In the genomic region with DNA sequence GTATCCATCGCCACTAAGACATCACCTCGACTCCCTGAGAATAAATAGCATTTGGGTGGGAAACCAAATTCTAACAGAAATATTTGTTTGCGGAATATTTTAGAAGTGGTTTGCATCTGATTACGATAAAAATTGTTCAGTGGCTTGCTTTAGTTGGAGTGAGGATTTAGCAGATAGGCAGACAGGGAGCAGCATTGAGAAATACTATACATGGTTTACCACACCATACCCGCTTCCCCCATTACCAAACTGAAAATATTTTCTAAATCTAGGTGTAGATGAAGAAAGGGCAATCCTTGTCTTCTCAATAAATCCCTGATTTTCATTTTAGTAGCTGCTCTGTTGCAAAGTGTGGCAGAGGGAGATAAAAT, we compare ENCODE assay signal across 9 cellular contexts. TPM values are rescaled to one million over a fixed set of nuclear protein-coding genes. Genes with fewer than 3 reads are reported as not detected.
DNase-seq lines count a peak whose midpoint lies in the region; ATAC-seq and TF ChIP-seq lines count a peak whose summit lies in the region.
"Had no signal": no experiment of that assay in that cellular context is flagged by ENCODE, and none has a peak within 500 bp of the region (broad histone marks: within the 10 kb centered on the region; RNA-seq: fewer than 3 reads in every experiment).

No MANE protein-coding gene starts in this region.

- peak overlapping the region in 1 of 2 donors; percentile 27 for H3K27ac Mint-ChIP-seq in T-cell

- POLR2A ChIA-PET in HCT116 (lab: Charles Lee): interaction anchor here (1.0 to 2.2 kb wide), 17 partner anchors 9 to 115 kb away, joined by 3 to 21 read pairs (median 8); no protein-coding TSS in a partner anchor
- POLR2A ChIA-PET in T-cell (lab: Charles Lee): no interaction called here

- TF ChIP-seq RAD21 in HCT116 (IDR thresholded peaks at IDR 0.05; ENCODE audit: low read depth): no peak

- intact Hi-C loops in HCT116 (cut with micrococcal nuclease): loop anchor here (2.0 kb wide), 4 partner anchors 28 to 100 kb away; a partner anchor contains a TSS

- BruUV-seq in HCT116 (replicated peaks; lab: Mats Ljungman, UMichigan): no TSS peak

- ATAC-seq in HCT116 (no peak), T-cell (replicated peaks in 1 of 4) (no peak), GM19023 (IDR thresholded peaks at IDR 0.05; ENCODE audit: unreplicated experiment) (no peak)

- no peaks in the 10 kb centered on the region for H3K9me2 ChIP-seq in HCT116 (ENCODE audit: insufficient read depth)

- peaks cover 56% of the 10 kb centered on the region for H3K79me2 ChIP-seq in HCT116 (ENCODE audit: insufficient read depth, low read length)

- H3K27ac ChIP-seq in HCT116 (ENCODE audit: low read depth, low read length): peak overlapping the region; percentile 97

- RAD21 ChIA-PET in HCT116 (lab: Charles Lee; ENCODE audit: low non-redundant PET in 1 of 2, low total read pairs in 2 of 2, uncharacterized antibody in 2 of 2, unreplicated experiment in 2 of 2): interaction anchor here (0.7 to 1.5 kb wide), 5 partner anchors 25 to 102 kb away, joined by 3 to 10 read pairs (median 3); no protein-coding TSS in a partner anchor

- H3K4me3 Mint-ChIP-seq in T-cell: peak overlapping the region in 2 of 3 donors; percentile 13 to 65

- DNase-seq in HCT116 (ENCODE audit: low read depth, low spot score) (no peak), T-cell (no peak), fibroblast of villous mesenchyme (ENCODE audit: low read depth) (no peak), DMS 273 (lab: John Stamatoyannopoulos, UW; ENCODE audit: unreplicated experiment) (no peak), NCI-H524 treated with DMSO at 0.1 percent for 48 hours (lab: John Stamatoyannopoulos, UW) (no peak), NCI-H2171 treated with DMSO at 0.1 percent for 48 hours (lab: John Stamatoyannopoulos, UW) (no peak)

- CTCF ChIA-PET in HCT116 (lab: Charles Lee) (interaction anchor here (0.9 to 1.4 kb wide), 8 partner anchors 11 to 102 kb away, joined by 3 to 12 read pairs (median 6); a partner anchor contains a TSS), T-cell (lab: Charles Lee) (no interaction called here)

- H3K36me3 ChIP-seq in HCT116 (ENCODE audit: control insufficient read depth in 1 of 2, insufficient read depth in 2 of 2, low read length in 2 of 2) (peaks cover 2 to 4% of the 10 kb centered on the region in 2 experiments; a peak in 2 of 4 replicates), skeletal muscle satellite cell (ENCODE audit: insufficient read depth, low read length) (no peaks in the 10 kb centered on the region)

- peaks cover 37 to 67% of the 10 kb centered on the region in 2 donors for H3K27me3 Mint-ChIP-seq in T-cell

- H3K9me3 ChIP-seq in HCT116 (ENCODE audit: control insufficient read depth in 1 of 2, insufficient read depth in 1 of 2, low read depth in 1 of 2, low read length in 2 of 2): no peaks in the 10 kb centered on the region
- no peaks in the 10 kb centered on the region for H3K9me3 ChIP-seq in skeletal muscle satellite cell (replicated peaks; ENCODE audit: low read length)
- H3K9me3 ChIP-seq: SJSA1 had no signal

- no peaks in the 10 kb centered on the region for H3K9me3 Mint-ChIP-seq in T-cell

- H3K36me3 Mint-ChIP-seq in T-cell: no peaks in the 10 kb centered on the region

- H3K4me1 Mint-ChIP-seq in T-cell: peaks cover 25 to 33% (median 26%) of the 10 kb centered on the region in 3 donors

- TF ChIP-seq CTCF in HCT116 (IDR thresholded peaks at IDR 0.05 in 2 of 3, conservative IDR thresholded peaks at IDR 0.05 in 1 of 3; ENCODE audit: borderline replicate concordance in 1 of 3, insufficient read depth in 1 of 3, low read depth in 2 of 3, low read length in 2 of 3) (no peak; a peak in 1 of 6 replicates), fibroblast of villous mesenchyme (IDR thresholded peaks at IDR 0.05; ENCODE audit: insufficient read depth, low read depth, low read length) (peak; percentile 10)

- peak overlapping the region; percentile 89 for H3K9ac ChIP-seq in HCT116 (ENCODE audit: low read length)
- peak overlapping the region; percentile 4 for H3K9ac ChIP-seq in skeletal muscle satellite cell (ENCODE audit: low read depth, low read length)

- H3K27me3 ChIP-seq in HCT116 (ENCODE audit: insufficient read depth, low read length) (no peaks in the 10 kb centered on the region), skeletal muscle satellite cell (ENCODE audit: control insufficient read depth, insufficient read depth, low read length) (no peaks in the 10 kb centered on the region)
- H3K27me3 ChIP-seq: SJSA1 had no signal

- H3K4me1 ChIP-seq in HCT116 (ENCODE audit: control insufficient read depth in 1 of 2, insufficient read depth in 2 of 2, low read length in 2 of 2): peaks cover 30 to 51% of the 10 kb centered on the region in 2 experiments
- H3K4me1 ChIP-seq in skeletal muscle satellite cell (ENCODE audit: control insufficient read depth, insufficient read depth, low read length): peaks cover 36% of the 10 kb centered on the region

- no peak for TF ChIP-seq POLR2A in HCT116 (IDR thresholded peaks at IDR 0.05; ENCODE audit: borderline replicate concordance, extremely low read depth, insufficient read depth, insufficient read length)

- peak overlapping the region; percentile 78 for H3K4me2 ChIP-seq in HCT116 (ENCODE audit: low read length)
- H3K4me2 ChIP-seq in skeletal muscle satellite cell (ENCODE audit: low read length): peak overlapping the region; percentile 81

- H3K4me3 ChIP-seq in HCT116 (replicated peaks in 1 of 2; ENCODE audit: low read depth in 1 of 2, low read length in 2 of 2) (peak overlapping the region; percentile 39 to 75), fibroblast of villous mesenchyme (ENCODE audit: low read depth, low read length) (peak overlapping the region; percentile 44), skeletal muscle satellite cell (ENCODE audit: low read length) (peak overlapping the region; percentile 53)

- H4K20me1 ChIP-seq in HCT116 (ENCODE audit: insufficient read depth): no peaks in the 10 kb centered on the region

- no peak overlapping the region for H2AFZ ChIP-seq in HCT116 (ENCODE audit: low read depth, low read length, poor library complexity, severe bottlenecking)

TF ChIP-seq in HCT116, 20 proteins besides CTCF, POLR2A, EP300 and RAD21:
- no peak for TF ChIP-seq FOSL1 (IDR thresholded peaks at IDR 0.05; ENCODE audit: low read depth)
- no peak for TF ChIP-seq CBX3 (IDR thresholded peaks at IDR 0.05; ENCODE audit: low read depth)
- TF ChIP-seq, protein P1, sequence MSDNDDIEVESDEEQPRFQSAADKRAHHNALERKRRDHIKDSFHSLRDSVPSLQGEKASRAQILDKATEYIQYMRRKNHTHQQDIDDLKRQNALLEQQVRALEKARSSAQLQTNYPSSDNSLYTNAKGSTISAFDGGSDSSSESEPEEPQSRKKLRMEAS (IDR thresholded peaks at IDR 0.05): no peak
- TF ChIP-seq ELF1 (IDR thresholded peaks at IDR 0.05; ENCODE audit: borderline replicate concordance, low read depth): no peak
- TF ChIP-seq, protein P2, sequence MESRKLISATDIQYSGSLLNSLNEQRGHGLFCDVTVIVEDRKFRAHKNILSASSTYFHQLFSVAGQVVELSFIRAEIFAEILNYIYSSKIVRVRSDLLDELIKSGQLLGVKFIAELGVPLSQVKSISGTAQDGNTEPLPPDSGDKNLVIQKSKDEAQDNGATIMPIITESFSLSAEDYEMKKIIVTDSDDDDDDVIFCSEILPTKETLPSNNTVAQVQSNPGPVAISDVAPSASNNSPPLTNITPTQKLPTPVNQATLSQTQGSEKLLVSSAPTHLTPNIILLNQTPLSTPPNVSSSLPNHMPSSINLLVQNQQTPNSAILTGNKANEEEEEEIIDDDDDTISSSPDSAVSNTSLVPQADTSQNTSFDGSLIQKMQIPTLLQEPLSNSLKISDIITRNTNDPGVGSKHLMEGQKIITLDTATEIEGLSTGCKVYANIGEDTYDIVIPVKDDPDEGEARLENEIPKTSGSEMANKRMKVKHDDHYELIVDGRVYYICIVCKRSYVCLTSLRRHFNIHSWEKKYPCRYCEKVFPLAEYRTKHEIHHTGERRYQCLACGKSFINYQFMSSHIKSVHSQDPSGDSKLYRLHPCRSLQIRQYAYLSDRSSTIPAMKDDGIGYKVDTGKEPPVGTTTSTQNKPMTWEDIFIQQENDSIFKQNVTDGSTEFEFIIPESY (IDR thresholded peaks at IDR 0.05; ENCODE audit: extremely low read depth, insufficient replicate concordance, low read length): no peak
- no peak for TF ChIP-seq ZNF274 (IDR thresholded peaks at IDR 0.05; ENCODE audit: low read depth, low read length)
- TF ChIP-seq ZFX (IDR thresholded peaks at IDR 0.05): no peak
- TF ChIP-seq SIN3A (IDR thresholded peaks at IDR 0.05; ENCODE audit: low read depth): no peak
TF ChIP-seq in HCT116: peak in this region for 0.

RNA-seq across cellular contexts. Expression of a gene that starts 0.9 kb away (rescaled TPM):
- total RNA-seq in HCT116 (2021; ENCODE audit: unreplicated experiment) (45.2 TPM), T-cell (under 1 TPM; 0.23 to 0.82 (median 0.33) TPM), fibroblast of villous mesenchyme (6.5 and 8.4 TPM in 2 replicates)
- polyA plus RNA-seq in HCT116 (2012): 16.1 and 18.2 TPM in 2 replicates
- 7.9 and 8.3 TPM in 2 replicates for total RNA-seq in skeletal muscle satellite cell (2012; rRNA removed)
